In the genomic region with DNA sequence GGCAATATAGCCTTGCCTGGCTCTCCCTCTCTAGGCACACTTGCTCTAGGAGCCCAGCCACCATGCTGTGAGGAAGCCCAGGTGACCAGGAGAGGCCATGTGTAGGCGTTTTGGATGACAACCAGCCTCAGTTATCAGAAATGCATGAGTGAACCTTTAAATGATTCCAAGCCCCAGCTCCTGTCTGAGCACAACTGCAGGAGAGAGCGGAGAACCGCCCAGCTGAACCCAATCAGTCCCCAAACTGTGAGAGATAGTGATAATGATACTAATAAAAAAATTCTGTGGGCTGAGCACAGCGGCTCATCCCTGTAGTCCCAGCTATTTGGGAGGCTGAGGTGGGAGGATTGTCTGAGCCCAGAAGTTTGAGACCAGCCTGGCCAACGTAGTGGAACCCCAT, we compare ENCODE assay signal across 19 cellular contexts.
DNase-seq lines count a peak whose midpoint lies in the region; ATAC-seq and TF ChIP-seq lines count a peak whose summit lies in the region.
"Had no signal": no experiment of that assay in that cellular context is flagged by ENCODE, and none has a peak within 500 bp of the region (broad histone marks: within the 10 kb centered on the region; RNA-seq: fewer than 3 reads in every experiment).

No MANE protein-coding gene starts in this region.

- H3K27ac ChIP-seq in GM23338 (ENCODE audit: low read depth), result no peak overlapping the region
- H3K27ac ChIP-seq in RWPE2 (ENCODE audit: poor library complexity, severe bottlenecking), result no peak overlapping the region
- no peak overlapping the region for H3K27ac ChIP-seq in sigmoid colon
- H3K27ac ChIP-seq: 22Rv1; A549; BLaER1 treated with 17β-estradiol and CSF1 and Interleukin-3, amounts not matched to agents 10 nM and 100 nM; C4-2B had no signal

- H3K9me2 ChIP-seq in GM23338 (ENCODE audit: insufficient read depth), result no peaks in the 10 kb centered on the region

- H3K9me3 ChIP-seq in RWPE2 (ENCODE audit: severe bottlenecking), result no peaks in the 10 kb centered on the region
- peaks cover 0 to 4% (median 0%) of the 10 kb centered on the region in 4 donors for H3K9me3 ChIP-seq in sigmoid colon
- H3K9me3 ChIP-seq: Caco-2 had no signal

- peaks cover 20% of the 10 kb centered on the region for H3K9me3 Mint-ChIP-seq in activated CD4-positive, alpha-beta T cell treated with anti-CD3 and anti-CD28 coated beads, Interleukin-2, amount 10 ng/mL, durations not matched to agents 24 days and 14 days
- peaks cover 11% of the 10 kb centered on the region for H3K9me3 Mint-ChIP-seq in GM23338
- H3K9me3 Mint-ChIP-seq: CD4-positive, alpha-beta T cell; CD8-positive, alpha-beta T cell had no signal

- H3F3A ChIP-seq in GM23338 (replicated peaks; ENCODE audit: low read depth), result no peaks in the 10 kb centered on the region

- no peak overlapping the region for H3K4me3 ChIP-seq in GM23338
- no peak overlapping the region for H3K4me3 ChIP-seq in RWPE2 (ENCODE audit: severe bottlenecking)
- H3K4me3 ChIP-seq in sigmoid colon, result no peak overlapping the region
- H3K4me3 ChIP-seq: A549; BLaER1 treated with 17β-estradiol and CSF1 and Interleukin-3, amounts not matched to agents 10 nM and 100 nM had no signal

- H3K4me1 ChIP-seq in GM23338 (ENCODE audit: insufficient read depth), result no peaks in the 10 kb centered on the region
- no peaks in the 10 kb centered on the region for H3K4me1 ChIP-seq in RWPE2 (ENCODE audit: insufficient read depth, poor library complexity, severe bottlenecking)
- H3K4me1 ChIP-seq in sigmoid colon, result no peaks in the 10 kb centered on the region
- H3K4me1 ChIP-seq: A549, Caco-2 had no signal

- peak; percentile 33 for DNase-seq in activated CD4-positive, alpha-beta T cell treated with anti-CD3 and anti-CD28 coated beads, Interleukin-2, amount 10 ng/mL, durations not matched to agents 24 days and 14 days
- no peak for DNase-seq in activated CD4-positive, alpha-beta T cell treated with anti-CD3 and anti-CD28 coated beads for 1 hour
- DNase-seq in GM23338 (ENCODE audit: low spot score) (no peak), RWPE2 (ENCODE audit: low spot score) (peak; percentile 49), sigmoid colon (peak; percentile 14), NCI-H1694 treated with DMSO at 0.1 percent for 48 hours (lab: John Stamatoyannopoulos, UW) (no peak)
- DNase-seq: AML-193; Calu3; CD4-positive, alpha-beta T cell; CD8-positive, alpha-beta T cell; DMS79 treated with DMSO at 0.1 percent for 48 hours; GF-D8 had no signal

- intact Hi-C loops in activated CD4-positive, alpha-beta T cell treated with anti-CD3 and anti-CD28 coated beads, Interleukin-2, amount 10 ng/mL, durations not matched to agents 24 days and 14 days (cut with micrococcal nuclease), result no loop called here
- intact Hi-C loops in sigmoid colon (cut with DNase I), result no loop called here

- no peaks in the 10 kb centered on the region for H3K36me3 Mint-ChIP-seq in activated CD4-positive, alpha-beta T cell treated with anti-CD3 and anti-CD28 coated beads, Interleukin-2, amount 10 ng/mL, durations not matched to agents 24 days and 14 days (ENCODE audit: low read depth)
- no peaks in the 10 kb centered on the region for H3K36me3 Mint-ChIP-seq in GM23338 (ENCODE audit: low read depth)
- H3K36me3 Mint-ChIP-seq: CD8-positive, alpha-beta T cell had no signal

- TF ChIP-seq CTCF in GM23338 (conservative IDR thresholded peaks at IDR 0.05; ENCODE audit: low read depth in 2 of 2) (no peak), RWPE2 (IDR thresholded peaks at IDR 0.05; ENCODE audit: poor library complexity, severe bottlenecking) (no peak), sigmoid colon (IDR thresholded peaks at IDR 0.05) (no peak)

- no peak overlapping the region for H3K4me3 Mint-ChIP-seq in activated CD4-positive, alpha-beta T cell treated with anti-CD3 and anti-CD28 coated beads, Interleukin-2, amount 10 ng/mL, durations not matched to agents 24 days and 14 days
- no peak overlapping the region for H3K4me3 Mint-ChIP-seq in GM23338
- H3K4me3 Mint-ChIP-seq: B cell; CD4-positive, alpha-beta T cell; CD8-positive, alpha-beta T cell had no signal

- no peak overlapping the region for H3K27ac Mint-ChIP-seq in activated CD4-positive, alpha-beta T cell treated with anti-CD3 and anti-CD28 coated beads, Interleukin-2, amount 10 ng/mL, durations not matched to agents 24 days and 14 days
- no peak overlapping the region for H3K27ac Mint-ChIP-seq in GM23338
- H3K27ac Mint-ChIP-seq: B cell; CD4-positive, alpha-beta T cell; CD8-positive, alpha-beta T cell had no signal

- WGBS in sigmoid colon, 2 donors, result 53 to 86% methylated on average over 5 of the region's 5 CpGs

- no peaks in the 10 kb centered on the region for H3K36me3 ChIP-seq in GM23338 (ENCODE audit: insufficient read depth)
- H3K36me3 ChIP-seq in RWPE2 (ENCODE audit: low read depth), result no peaks in the 10 kb centered on the region
- no peaks in the 10 kb centered on the region for H3K36me3 ChIP-seq in sigmoid colon
- H3K36me3 ChIP-seq: BLaER1 treated with 17β-estradiol and CSF1 and Interleukin-3, amounts not matched to agents 10 nM and 100 nM had no signal

- ATAC-seq in GM23338, result no peak
- ATAC-seq in RWPE2 (ENCODE audit: low read depth), result no peak
- no peak for ATAC-seq in GM18517 (IDR thresholded peaks at IDR 0.05; ENCODE audit: unreplicated experiment)
- ATAC-seq: A549; CD8-positive, alpha-beta T cell had no signal

- H3K27me3 ChIP-seq in GM23338 (ENCODE audit: insufficient read depth) (no peaks in the 10 kb centered on the region), RWPE2 (ENCODE audit: insufficient read depth, poor library complexity, severe bottlenecking) (no peaks in the 10 kb centered on the region), sigmoid colon (peaks cover 0 to 14% (median 2%) of the 10 kb centered on the region in 3 donors)
- H3K27me3 ChIP-seq: BLaER1 treated with 17β-estradiol and CSF1 and Interleukin-3, amounts not matched to agents 10 nM and 100 nM had no signal

- no peak for TF ChIP-seq POLR2A in sigmoid colon (IDR thresholded peaks at IDR 0.05)

- no peaks in the 10 kb centered on the region for H4K20me1 ChIP-seq in GM23338 (replicated peaks; ENCODE audit: insufficient read depth)
- H4K20me1 ChIP-seq: BLaER1 treated with 17β-estradiol and CSF1 and Interleukin-3, amounts not matched to agents 10 nM and 100 nM had no signal

- no peak for TF ChIP-seq EP300 in sigmoid colon (IDR thresholded peaks at IDR 0.05)

- no peaks in the 10 kb centered on the region for H3K79me2 ChIP-seq in GM23338 (replicated peaks; ENCODE audit: insufficient read depth)

- H3K4me2 ChIP-seq in GM23338, result no peak overlapping the region
- H3K4me2 ChIP-seq: A549; BLaER1 treated with 17β-estradiol and CSF1 and Interleukin-3, amounts not matched to agents 10 nM and 100 nM had no signal

- H3K27me3 Mint-ChIP-seq in activated CD4-positive, alpha-beta T cell treated with anti-CD3 and anti-CD28 coated beads, Interleukin-2, amount 10 ng/mL, durations not matched to agents 24 days and 14 days, result no peaks in the 10 kb centered on the region
- H3K27me3 Mint-ChIP-seq in GM23338 (ENCODE audit: insufficient read depth, low read depth, poor library complexity), result peaks cover 6% of the 10 kb centered on the region

- H3K4me1 Mint-ChIP-seq in activated CD4-positive, alpha-beta T cell treated with anti-CD3 and anti-CD28 coated beads, Interleukin-2, amount 10 ng/mL, durations not matched to agents 24 days and 14 days, result no peaks in the 10 kb centered on the region
- no peaks in the 10 kb centered on the region for H3K4me1 Mint-ChIP-seq in GM23338

- H2AFZ ChIP-seq in GM23338, result no peak overlapping the region

TF ChIP-seq in GM23338, 12 proteins besides CTCF, POLR2A, EP300 and RAD21 (continues in another document):
- no peak for TF ChIP-seq NANOG (IDR thresholded peaks at IDR 0.05; ENCODE audit: borderline replicate concordance)

Comparison
In these comparisons a context has a peak if more than half of its experiments do, and no peak if none do; other contexts are left out.
1. DNase-seq: peak in activated CD4-positive, alpha-beta T cell treated with anti-CD3 and anti-CD28 coated beads, Interleukin-2, amount 10 ng/mL, durations not matched to agents 24 days and 14 days (single experiment), RWPE2 (single experiment) and sigmoid colon (single experiment); none in activated CD4-positive, alpha-beta T cell treated with anti-CD3 and anti-CD28 coated beads for 1 hour (single experiment), GM23338 (single experiment) and NCI-H1694 treated with DMSO at 0.1 percent for 48 hours (single experiment).